ENCODE assay signal across 8 cellular contexts in the genomic region with DNA sequence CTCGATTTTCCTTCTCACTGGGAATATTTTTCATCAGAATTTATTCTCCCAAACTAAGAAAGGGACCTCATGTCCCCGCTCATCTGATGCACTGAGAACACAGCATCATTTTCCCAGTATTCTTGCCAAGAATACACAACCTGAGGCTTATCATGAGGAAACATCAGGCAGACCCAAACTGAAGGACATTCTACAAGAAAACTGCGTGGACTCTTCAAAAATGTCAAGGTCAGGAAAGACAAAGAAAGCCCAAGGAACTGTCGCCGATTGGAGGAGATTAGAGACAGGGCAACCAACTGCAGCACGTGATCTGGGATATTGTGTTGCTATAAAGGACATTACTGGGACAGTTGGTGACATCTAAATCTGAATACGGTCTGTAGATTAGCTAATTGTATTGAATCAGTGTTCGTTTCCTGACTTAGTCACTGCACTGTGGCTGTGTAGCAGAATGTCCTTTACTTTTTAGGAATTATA.
A peak's percentile ranks its signal among the peaks of the same experiment; 100 is the strongest.
DNase-seq lines count a peak whose midpoint lies in the region; ATAC-seq and TF ChIP-seq lines count a peak whose summit lies in the region.

No MANE protein-coding gene starts in this region.

- TF ChIP-seq CTCF in brain microvascular endothelial cell (IDR thresholded peaks at IDR 0.05; ENCODE audit: low read depth, low read length, missing control alignments) (no peak), stomach (IDR thresholded peaks at IDR 0.05) (no peak)

- 26 to 37% (median 35%) methylated on average over 8 of the region's 8 CpGs for WGBS in stomach, 5 donors

- intact Hi-C loops in stomach (cut with DNase I; ENCODE audit: low total_unique reads) = loop anchor here (5.0 to 10.0 kb wide), 2 partner anchors 101 to 214 kb away; partner anchors contain the start of gene RRBP1

- H3K36me3 ChIP-seq in brain microvascular endothelial cell (replicated peaks) = no peaks in the 10 kb centered on the region
- no peaks in the 10 kb centered on the region for H3K36me3 ChIP-seq in stomach

- no peak for TF ChIP-seq POLR2A in stomach (IDR thresholded peaks at IDR 0.05)

- in situ Hi-C loops in brain microvascular endothelial cell (cut with HindIII; ENCODE audit: low pct_ligation_motif_present, low sequenced_read_pairs) = no loop called here

- no peak for TF ChIP-seq EP300 in stomach (IDR thresholded peaks at IDR 0.05)

- ATAC-seq in HG03432 (IDR thresholded peaks at IDR 0.05; ENCODE audit: unreplicated experiment) = no peak

- peaks cover 0 to 38% (median 19%) of the 10 kb centered on the region in 4 donors for H3K4me1 ChIP-seq in stomach

- H3K27ac ChIP-seq in brain microvascular endothelial cell (peak overlapping the region; percentile 46), stomach (peak overlapping the region; percentile 28 to 86 (median 79))

- no peaks in the 10 kb centered on the region for H3K9me3 ChIP-seq in stomach

- DNase-seq in M059J (ENCODE audit: low read depth) (peak; percentile 32), brain microvascular endothelial cell (no peak), lung microvascular endothelial cell (ENCODE audit: low read depth in 2 of 2) (peak; percentile 60 to 83), stomach (no peak), NCI-H2081 (lab: John Stamatoyannopoulos, UW) (no peak), iPS-NIHi7 (ENCODE audit: extremely low spot score) (no peak)
- no peak for DNase-seq in activated CD8-positive, alpha-beta memory T cell treated with anti-CD3 and anti-CD28 coated beads, Interleukin-2, amount 50 U/mL, for 48 hours

- H3K4me3 ChIP-seq in brain microvascular endothelial cell (ENCODE audit: low read depth, low read length) = no peak overlapping the region
- no peak overlapping the region for H3K4me3 ChIP-seq in stomach

- no peaks in the 10 kb centered on the region for H3K27me3 ChIP-seq in brain microvascular endothelial cell (replicated peaks)
- H3K27me3 ChIP-seq in stomach = no peaks in the 10 kb centered on the region

Comparison
In these comparisons a context has a peak if more than half of its experiments do, and no peak if none do; other contexts are left out.
1. DNase-seq: peak in M059J (single experiment) and lung microvascular endothelial cell (2 of 2); none in brain microvascular endothelial cell (single experiment), stomach (single experiment), NCI-H2081 (0 of 2), iPS-NIHi7 (single experiment) and activated CD8-positive, alpha-beta memory T cell treated with anti-CD3 and anti-CD28 coated beads, Interleukin-2, amount 50 U/mL, for 48 hours (single experiment).